Comparison of ENCODE assay signal across 1 cellular context in the genomic region with DNA sequence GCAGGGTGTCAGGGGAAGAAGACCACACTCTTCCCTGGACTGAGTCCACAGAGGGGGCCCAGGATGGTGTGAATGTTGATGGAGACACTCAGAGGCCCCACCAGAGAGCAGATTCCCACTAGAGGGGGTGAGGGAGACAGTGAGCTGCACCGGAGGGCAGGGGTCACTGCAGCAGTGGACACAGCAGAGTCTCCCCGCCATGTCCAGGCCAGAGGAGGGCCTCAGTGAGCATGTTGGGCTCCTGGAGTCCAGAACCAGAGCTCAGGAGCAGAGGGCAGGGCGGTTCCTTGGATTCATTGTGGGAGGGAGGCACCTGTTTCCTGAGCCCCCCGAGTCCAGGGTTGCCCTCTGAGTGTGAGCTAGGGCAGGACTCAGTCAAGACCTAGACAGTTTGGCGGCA.
TF ChIP-seq lines count a peak whose summit lies in the region.

No MANE protein-coding gene starts in this region.

TF ChIP-seq in HepG2, 621 proteins besides CTCF, POLR2A, EP300 and RAD21:
- TF ChIP-seq, protein P1, sequence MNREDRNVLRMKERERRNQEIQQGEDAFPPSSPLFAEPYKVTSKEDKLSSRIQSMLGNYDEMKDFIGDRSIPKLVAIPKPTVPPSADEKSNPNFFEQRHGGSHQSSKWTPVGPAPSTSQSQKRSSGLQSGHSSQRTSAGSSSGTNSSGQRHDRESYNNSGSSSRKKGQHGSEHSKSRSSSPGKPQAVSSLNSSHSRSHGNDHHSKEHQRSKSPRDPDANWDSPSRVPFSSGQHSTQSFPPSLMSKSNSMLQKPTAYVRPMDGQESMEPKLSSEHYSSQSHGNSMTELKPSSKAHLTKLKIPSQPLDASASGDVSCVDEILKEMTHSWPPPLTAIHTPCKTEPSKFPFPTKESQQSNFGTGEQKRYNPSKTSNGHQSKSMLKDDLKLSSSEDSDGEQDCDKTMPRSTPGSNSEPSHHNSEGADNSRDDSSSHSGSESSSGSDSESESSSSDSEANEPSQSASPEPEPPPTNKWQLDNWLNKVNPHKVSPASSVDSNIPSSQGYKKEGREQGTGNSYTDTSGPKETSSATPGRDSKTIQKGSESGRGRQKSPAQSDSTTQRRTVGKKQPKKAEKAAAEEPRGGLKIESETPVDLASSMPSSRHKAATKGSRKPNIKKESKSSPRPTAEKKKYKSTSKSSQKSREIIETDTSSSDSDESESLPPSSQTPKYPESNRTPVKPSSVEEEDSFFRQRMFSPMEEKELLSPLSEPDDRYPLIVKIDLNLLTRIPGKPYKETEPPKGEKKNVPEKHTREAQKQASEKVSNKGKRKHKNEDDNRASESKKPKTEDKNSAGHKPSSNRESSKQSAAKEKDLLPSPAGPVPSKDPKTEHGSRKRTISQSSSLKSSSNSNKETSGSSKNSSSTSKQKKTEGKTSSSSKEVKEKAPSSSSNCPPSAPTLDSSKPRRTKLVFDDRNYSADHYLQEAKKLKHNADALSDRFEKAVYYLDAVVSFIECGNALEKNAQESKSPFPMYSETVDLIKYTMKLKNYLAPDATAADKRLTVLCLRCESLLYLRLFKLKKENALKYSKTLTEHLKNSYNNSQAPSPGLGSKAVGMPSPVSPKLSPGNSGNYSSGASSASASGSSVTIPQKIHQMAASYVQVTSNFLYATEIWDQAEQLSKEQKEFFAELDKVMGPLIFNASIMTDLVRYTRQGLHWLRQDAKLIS (CRISPR knock-in tag; IDR thresholded peaks at IDR 0.05): no peak
- TF ChIP-seq FOXA1 (IDR thresholded peaks at IDR 0.05) (no peak), FOXA1 (CRISPR knock-in tag; IDR thresholded peaks at IDR 0.05) (no peak), FLYWCH1 (CRISPR knock-in tag; IDR thresholded peaks at IDR 0.05) (no peak), MYNN (CRISPR knock-in tag; IDR thresholded peaks at IDR 0.05; ENCODE audit: low read depth) (no peak), NR2F6 (IDR thresholded peaks at IDR 0.05) (peak; percentile 40), NR2F6 (CRISPR knock-in tag; IDR thresholded peaks at IDR 0.05) (peak; percentile 64; the same call in 1 of the 2 replicates), ZNF333 (CRISPR knock-in tag; IDR thresholded peaks at IDR 0.05; ENCODE audit: borderline replicate concordance) (no peak)
- TF ChIP-seq, protein P2, sequence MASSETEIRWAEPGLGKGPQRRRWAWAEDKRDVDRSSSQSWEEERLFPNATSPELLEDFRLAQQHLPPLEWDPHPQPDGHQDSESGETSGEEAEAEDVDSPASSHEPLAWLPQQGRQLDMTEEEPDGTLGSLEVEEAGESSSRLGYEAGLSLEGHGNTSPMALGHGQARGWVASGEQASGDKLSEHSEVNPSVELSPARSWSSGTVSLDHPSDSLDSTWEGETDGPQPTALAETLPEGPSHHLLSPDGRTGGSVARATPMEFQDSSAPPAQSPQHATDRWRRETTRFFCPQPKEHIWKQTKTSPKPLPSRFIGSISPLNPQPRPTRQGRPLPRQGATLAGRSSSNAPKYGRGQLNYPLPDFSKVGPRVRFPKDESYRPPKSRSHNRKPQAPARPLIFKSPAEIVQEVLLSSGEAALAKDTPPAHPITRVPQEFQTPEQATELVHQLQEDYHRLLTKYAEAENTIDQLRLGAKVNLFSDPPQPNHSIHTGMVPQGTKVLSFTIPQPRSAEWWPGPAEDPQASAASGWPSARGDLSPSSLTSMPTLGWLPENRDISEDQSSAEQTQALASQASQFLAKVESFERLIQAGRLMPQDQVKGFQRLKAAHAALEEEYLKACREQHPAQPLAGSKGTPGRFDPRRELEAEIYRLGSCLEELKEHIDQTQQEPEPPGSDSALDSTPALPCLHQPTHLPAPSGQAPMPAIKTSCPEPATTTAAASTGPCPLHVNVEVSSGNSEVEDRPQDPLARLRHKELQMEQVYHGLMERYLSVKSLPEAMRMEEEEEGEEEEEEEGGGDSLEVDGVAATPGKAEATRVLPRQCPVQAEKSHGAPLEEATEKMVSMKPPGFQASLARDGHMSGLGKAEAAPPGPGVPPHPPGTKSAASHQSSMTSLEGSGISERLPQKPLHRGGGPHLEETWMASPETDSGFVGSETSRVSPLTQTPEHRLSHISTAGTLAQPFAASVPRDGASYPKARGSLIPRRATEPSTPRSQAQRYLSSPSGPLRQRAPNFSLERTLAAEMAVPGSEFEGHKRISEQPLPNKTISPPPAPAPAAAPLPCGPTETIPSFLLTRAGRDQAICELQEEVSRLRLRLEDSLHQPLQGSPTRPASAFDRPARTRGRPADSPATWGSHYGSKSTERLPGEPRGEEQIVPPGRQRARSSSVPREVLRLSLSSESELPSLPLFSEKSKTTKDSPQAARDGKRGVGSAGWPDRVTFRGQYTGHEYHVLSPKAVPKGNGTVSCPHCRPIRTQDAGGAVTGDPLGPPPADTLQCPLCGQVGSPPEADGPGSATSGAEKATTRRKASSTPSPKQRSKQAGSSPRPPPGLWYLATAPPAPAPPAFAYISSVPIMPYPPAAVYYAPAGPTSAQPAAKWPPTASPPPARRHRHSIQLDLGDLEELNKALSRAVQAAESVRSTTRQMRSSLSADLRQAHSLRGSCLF (CRISPR knock-in tag; IDR thresholded peaks at IDR 0.05; ENCODE audit: borderline replicate concordance): no peak
TF ChIP-seq in HepG2: peak in this region for 1.
